In the genomic region with DNA sequence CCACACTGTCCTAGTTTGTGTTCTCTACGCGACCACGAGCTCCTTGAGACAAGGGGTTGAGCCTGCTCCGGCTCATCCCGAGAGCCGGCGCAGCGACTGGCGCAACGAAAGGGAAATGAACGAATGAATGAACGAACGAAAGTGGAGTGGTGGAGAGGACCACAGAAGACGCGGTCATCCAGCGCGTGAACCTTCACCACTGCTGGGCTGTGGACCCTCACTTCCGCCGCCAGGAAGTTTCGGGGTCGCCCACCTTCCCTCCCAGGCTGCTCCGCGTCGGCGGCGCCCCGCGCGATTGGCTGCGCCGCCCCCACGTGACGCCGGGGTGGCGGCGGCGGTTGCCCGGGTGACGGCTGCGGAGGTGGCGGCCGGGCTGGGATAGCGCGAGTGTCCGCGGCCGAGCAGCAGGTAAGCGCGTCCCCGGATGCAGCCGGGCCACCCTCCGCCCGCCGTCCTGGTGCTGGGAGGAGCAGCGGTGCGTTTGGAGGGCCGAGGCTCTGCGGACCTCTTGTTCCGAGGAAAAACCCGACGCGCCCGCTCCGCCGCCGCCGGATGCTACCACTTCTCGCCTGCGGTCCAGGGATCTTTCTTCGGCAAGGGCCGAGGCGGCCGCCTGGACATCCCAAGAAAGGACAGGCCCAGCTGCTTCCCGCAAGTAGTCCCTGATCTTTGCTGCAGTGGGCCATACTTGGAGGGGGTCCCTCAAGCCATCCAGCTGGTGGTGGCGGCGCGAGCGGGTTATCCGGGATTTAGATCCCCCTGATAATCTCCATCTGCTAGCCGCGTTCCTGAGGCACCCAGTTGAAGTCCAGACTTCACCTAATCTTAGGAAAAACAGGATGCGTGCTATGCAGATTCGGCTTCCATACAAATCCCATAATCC, we compare ENCODE assay signal across 8 cellular contexts. TPM values are rescaled to one million over a fixed set of nuclear protein-coding genes. Genes with fewer than 3 reads are reported as not detected.
A peak's percentile ranks its signal among the peaks of the same experiment; 100 is the strongest.
DNase-seq lines count a peak whose midpoint lies in the region; ATAC-seq and TF ChIP-seq lines count a peak whose summit lies in the region.

A gene with protein sequence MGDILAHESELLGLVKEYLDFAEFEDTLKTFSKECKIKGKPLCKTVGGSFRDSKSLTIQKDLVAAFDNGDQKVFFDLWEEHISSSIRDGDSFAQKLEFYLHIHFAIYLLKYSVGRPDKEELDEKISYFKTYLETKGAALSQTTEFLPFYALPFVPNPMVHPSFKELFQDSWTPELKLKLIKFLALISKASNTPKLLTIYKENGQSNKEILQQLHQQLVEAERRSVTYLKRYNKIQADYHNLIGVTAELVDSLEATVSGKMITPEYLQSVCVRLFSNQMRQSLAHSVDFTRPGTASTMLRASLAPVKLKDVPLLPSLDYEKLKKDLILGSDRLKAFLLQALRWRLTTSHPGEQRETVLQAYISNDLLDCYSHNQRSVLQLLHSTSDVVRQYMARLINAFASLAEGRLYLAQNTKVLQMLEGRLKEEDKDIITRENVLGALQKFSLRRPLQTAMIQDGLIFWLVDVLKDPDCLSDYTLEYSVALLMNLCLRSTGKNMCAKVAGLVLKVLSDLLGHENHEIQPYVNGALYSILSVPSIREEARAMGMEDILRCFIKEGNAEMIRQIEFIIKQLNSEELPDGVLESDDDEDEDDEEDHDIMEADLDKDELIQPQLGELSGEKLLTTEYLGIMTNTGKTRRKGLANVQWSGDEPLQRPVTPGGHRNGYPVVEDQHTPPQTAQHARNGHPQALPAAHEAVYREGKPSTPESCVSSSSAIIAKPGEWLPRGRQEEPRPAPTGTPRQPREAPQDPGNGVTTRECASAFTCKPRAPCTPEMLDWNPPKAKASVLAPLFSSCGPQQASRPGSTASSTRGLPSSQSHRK (plus strand): TSS at position 341 of the 883 bp plus-strand sequence. CDS start 7,608 bp downstream, outside the sequence.

- peak within 1 kb of the TSS; percentile 93 for H3K4me3 ChIP-seq in Jurkat, Clone E6-1 (ENCODE audit: low read length)
- H3K4me3 ChIP-seq in RWPE2 (ENCODE audit: severe bottlenecking), result peak within 1 kb of the TSS; percentile 63

- H3K9me3 ChIP-seq in RWPE2 (ENCODE audit: severe bottlenecking), result no peaks in the 10 kb centered on the region

- peaks cover 3% of the 10 kb centered on the region for H3K4me1 ChIP-seq in RWPE2 (ENCODE audit: insufficient read depth, poor library complexity, severe bottlenecking)

- TF ChIP-seq CTCF in RWPE2 (IDR thresholded peaks at IDR 0.05; ENCODE audit: poor library complexity, severe bottlenecking) (no peak), nephron progenitor cell (IDR thresholded peaks at IDR 0.05) (no peak)

- peak; percentile 98 for ATAC-seq in GM21723 (IDR thresholded peaks at IDR 0.05; ENCODE audit: unreplicated experiment)
- peak; percentile 91 for ATAC-seq in RWPE2 (ENCODE audit: low read depth)
- peak; percentile 91 for ATAC-seq in stimulated activated naive CD8-positive, alpha-beta T cell treated with anti-CD3 and anti-CD28 coated beads, Interleukin-15, Interleukin-2, amounts not matched to agents 100 U/mL and 50 U/mL, for 24 hours

- peaks cover 20% of the 10 kb centered on the region for H3K9me3 Mint-ChIP-seq in nephron progenitor cell

- no peaks in the 10 kb centered on the region for H3K36me3 ChIP-seq in RWPE2 (ENCODE audit: low read depth)

- DNase-seq in Daoy (ENCODE audit: low read depth), result peak; percentile 87
- DNase-seq in Jurkat, Clone E6-1 (ENCODE audit: low read depth, low spot score), result peak; percentile 42
- no peak for DNase-seq in RWPE2 (ENCODE audit: low spot score)
- peak; percentile 54 for DNase-seq in activated effector memory CD4-positive, alpha-beta T cell treated with Interleukin-2 at 50 U/mL for 16 hours
- peak; percentile 18 for DNase-seq in fibroblast of the conjunctiva (ENCODE audit: low read depth)
- DNase-seq in nephron progenitor cell, result peak; percentile 90
- DNase-seq in stimulated activated naive CD8-positive, alpha-beta T cell treated with anti-CD3 and anti-CD28 coated beads, Interleukin-15, Interleukin-2, amounts not matched to agents 100 U/mL and 50 U/mL, for 24 hours, result peak; percentile 86

- H3K4me3 Mint-ChIP-seq in nephron progenitor cell, result peak within 1 kb of the TSS; percentile 97

- peaks cover 31% of the 10 kb centered on the region for H3K36me3 Mint-ChIP-seq in nephron progenitor cell (ENCODE audit: low read depth)

- H3K27ac Mint-ChIP-seq in nephron progenitor cell, result peak within 1 kb of the TSS; percentile 92

- H3K4me1 Mint-ChIP-seq in nephron progenitor cell, result peaks cover 40% of the 10 kb centered on the region

- H3K27me3 ChIP-seq in RWPE2 (ENCODE audit: insufficient read depth, poor library complexity, severe bottlenecking), result no peaks in the 10 kb centered on the region

- peak within 1 kb of the TSS; percentile 45 for H3K27ac ChIP-seq in RWPE2 (ENCODE audit: poor library complexity, severe bottlenecking)

- peaks cover 18% of the 10 kb centered on the region for H3K27me3 Mint-ChIP-seq in nephron progenitor cell (ENCODE audit: low read depth, poor library complexity)

RNA-seq across cellular contexts. Expression of the gene that starts here (rescaled TPM):
- 38.3 and 39.4 TPM in 2 replicates for total RNA-seq in Daoy (2014; rRNA removed; shearing (Covaris generic))
- 13.8 TPM for polyA plus RNA-seq in Jurkat, Clone E6-1 (2012; ENCODE audit: insufficient read depth, insufficient read length)
